In the genomic region with DNA sequence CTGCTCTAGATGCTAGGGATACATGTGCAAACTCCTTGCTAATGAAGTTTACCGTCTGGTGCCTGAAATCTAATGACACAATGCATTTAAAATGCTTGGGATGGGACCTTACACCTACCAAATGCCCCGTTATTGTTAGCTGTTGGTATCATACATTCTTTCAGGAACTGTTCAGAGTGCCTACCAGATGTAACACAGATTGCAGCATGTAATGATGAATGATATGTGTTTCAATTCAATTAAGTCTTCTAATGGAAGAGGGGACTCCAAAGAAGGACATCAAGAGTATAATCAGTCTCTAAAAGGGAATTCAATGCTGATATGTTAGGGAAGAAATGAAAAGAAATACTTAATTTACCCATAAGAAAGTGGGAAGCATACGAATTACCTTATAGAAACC, we compare ENCODE assay signal across 22 cellular contexts. TPM values are rescaled to one million over a fixed set of nuclear protein-coding genes. Genes with fewer than 3 reads are reported as not detected.
DNase-seq lines count a peak whose midpoint lies in the region; ATAC-seq and TF ChIP-seq lines count a peak whose summit lies in the region.
"Had no signal": no experiment of that assay in that cellular context is flagged by ENCODE, and none has a peak within 500 bp of the region (broad histone marks: within the 10 kb centered on the region; RNA-seq: fewer than 3 reads in every experiment).

No MANE protein-coding gene starts in this region.

- peaks cover 22% of the 10 kb centered on the region for H3K79me2 ChIP-seq in trophoblast cell (ENCODE audit: control insufficient read depth, insufficient read depth, low read length, poor library complexity)

- H3K4ac ChIP-seq in trophoblast cell (ENCODE audit: low read depth, low read length), result peak overlapping the region; percentile 80

- H3K9me3 ChIP-seq in trophoblast cell (ENCODE audit: insufficient read depth, low read depth, low read length), result no peaks in the 10 kb centered on the region
- H3K9me3 ChIP-seq: BE2C had no signal

- no peak overlapping the region for H2AFZ ChIP-seq in trophoblast cell (ENCODE audit: insufficient read depth, low read length, poor library complexity)

- no peaks in the 10 kb centered on the region for H3K36me3 ChIP-seq in trophoblast cell (ENCODE audit: control insufficient read depth in 1 of 2, insufficient read depth in 2 of 2, low read length in 2 of 2)
- H3K36me3 ChIP-seq: BE2C, BLaER1 had no signal

- H3K23ac ChIP-seq in trophoblast cell (ENCODE audit: low read length), result no peak overlapping the region

- ATAC-seq in SK-N-SH treated with all-trans-retinoic acid at 6 μM for 48 hours, result no peak
- no peak for ATAC-seq in HG03039 (IDR thresholded peaks at IDR 0.05; ENCODE audit: unreplicated experiment)
- ATAC-seq: GM12878 had no signal

- no peak overlapping the region for H2BK120ac ChIP-seq in trophoblast cell (ENCODE audit: insufficient read depth, low read length, poor library complexity)

- H3K4me2 ChIP-seq in trophoblast cell (ENCODE audit: low read length), result peak overlapping the region; percentile 15
- H3K4me2 ChIP-seq: BLaER1 had no signal

- peaks cover 17% of the 10 kb centered on the region for H3K79me1 ChIP-seq in trophoblast cell (ENCODE audit: low read length)

- H2BK5ac ChIP-seq in trophoblast cell (ENCODE audit: low read depth, low read length, poor library complexity), result no peak overlapping the region

- no peak overlapping the region for H4K8ac ChIP-seq in trophoblast cell (ENCODE audit: low read depth, low read length)

- no peak overlapping the region for H3K18ac ChIP-seq in trophoblast cell (ENCODE audit: low read length)

- DNase-seq in SK-N-DZ (ENCODE audit: low spot score) (peak; percentile 67), trophoblast cell (peak in 1 of 2 donors; percentile 78), NCI-H128 (lab: John Stamatoyannopoulos, UW; ENCODE audit: unreplicated experiment) (no peak), GM03348 (ENCODE audit: low spot score) (no peak), DMS153 treated with DMSO at 0.1 percent for 48 hours (lab: John Stamatoyannopoulos, UW; ENCODE audit: unreplicated experiment) (no peak)
- DNase-seq: 8988T; ACHN; BE2C; C1 segment of cervical spinal cord; CD4-positive, alpha-beta memory T cell; CD4-positive, CD25-positive, alpha-beta regulatory T cell; CD8-positive, alpha-beta memory T cell; COR-L47; DMS 273 treated with DMSO at 0.1 percent for 48 hours; DMS153; DMS79 treated with DMSO at 0.1 percent for 48 hours; GF-D8 had no signal

- no peak overlapping the region for H3K9ac ChIP-seq in trophoblast cell (ENCODE audit: low read length)
- H3K9ac ChIP-seq: BLaER1 had no signal

- no peak overlapping the region for H2BK12ac ChIP-seq in trophoblast cell (ENCODE audit: low read length)

- H3K27me3 ChIP-seq in trophoblast cell (ENCODE audit: insufficient read depth, low read length), result no peaks in the 10 kb centered on the region
- H3K27me3 ChIP-seq: BLaER1 had no signal

- no peak overlapping the region for H4K91ac ChIP-seq in trophoblast cell (ENCODE audit: low read depth, low read length)

- no peak overlapping the region for H2AK5ac ChIP-seq in trophoblast cell (ENCODE audit: low read length)

- no peak overlapping the region for H3K14ac ChIP-seq in trophoblast cell (ENCODE audit: low read length)

- no peak overlapping the region for H3K27ac ChIP-seq in trophoblast cell (ENCODE audit: low read depth, low read length)
- H3K27ac ChIP-seq: BLaER1 had no signal

- H3K4me1 ChIP-seq in trophoblast cell (ENCODE audit: control insufficient read depth in 1 of 2, insufficient read depth in 2 of 2, low read length in 2 of 2), result peaks cover 4 to 5% of the 10 kb centered on the region in 2 experiments
- H3K4me1 ChIP-seq: BE2C, BLaER1 had no signal

- no peak overlapping the region for H4K12ac ChIP-seq in trophoblast cell (ENCODE audit: low read depth, low read length)

- H3K4me3 ChIP-seq in trophoblast cell (ENCODE audit: low read depth, low read length), result no peak overlapping the region
- H3K4me3 ChIP-seq: BLaER1, GM12878 had no signal

- no CpG with 5 or more reads among the region's 3 CpGs for WGBS in trophoblast cell (ENCODE audit: extremely low coverage, insufficient coverage, insufficient read length)

TF ChIP-seq in SK-N-SH treated with all-trans-retinoic acid at 6 μM for 48 hours, 23 proteins besides CTCF, POLR2A, EP300 and RAD21:
- TF ChIP-seq ISL1 (CRISPR knock-in tag; IDR thresholded peaks at IDR 0.05), result peak; percentile 84
- no peak for TF ChIP-seq CREB5 (CRISPR knock-in tag; IDR thresholded peaks at IDR 0.05; ENCODE audit: low read depth)
- TF ChIP-seq, protein P1, sequence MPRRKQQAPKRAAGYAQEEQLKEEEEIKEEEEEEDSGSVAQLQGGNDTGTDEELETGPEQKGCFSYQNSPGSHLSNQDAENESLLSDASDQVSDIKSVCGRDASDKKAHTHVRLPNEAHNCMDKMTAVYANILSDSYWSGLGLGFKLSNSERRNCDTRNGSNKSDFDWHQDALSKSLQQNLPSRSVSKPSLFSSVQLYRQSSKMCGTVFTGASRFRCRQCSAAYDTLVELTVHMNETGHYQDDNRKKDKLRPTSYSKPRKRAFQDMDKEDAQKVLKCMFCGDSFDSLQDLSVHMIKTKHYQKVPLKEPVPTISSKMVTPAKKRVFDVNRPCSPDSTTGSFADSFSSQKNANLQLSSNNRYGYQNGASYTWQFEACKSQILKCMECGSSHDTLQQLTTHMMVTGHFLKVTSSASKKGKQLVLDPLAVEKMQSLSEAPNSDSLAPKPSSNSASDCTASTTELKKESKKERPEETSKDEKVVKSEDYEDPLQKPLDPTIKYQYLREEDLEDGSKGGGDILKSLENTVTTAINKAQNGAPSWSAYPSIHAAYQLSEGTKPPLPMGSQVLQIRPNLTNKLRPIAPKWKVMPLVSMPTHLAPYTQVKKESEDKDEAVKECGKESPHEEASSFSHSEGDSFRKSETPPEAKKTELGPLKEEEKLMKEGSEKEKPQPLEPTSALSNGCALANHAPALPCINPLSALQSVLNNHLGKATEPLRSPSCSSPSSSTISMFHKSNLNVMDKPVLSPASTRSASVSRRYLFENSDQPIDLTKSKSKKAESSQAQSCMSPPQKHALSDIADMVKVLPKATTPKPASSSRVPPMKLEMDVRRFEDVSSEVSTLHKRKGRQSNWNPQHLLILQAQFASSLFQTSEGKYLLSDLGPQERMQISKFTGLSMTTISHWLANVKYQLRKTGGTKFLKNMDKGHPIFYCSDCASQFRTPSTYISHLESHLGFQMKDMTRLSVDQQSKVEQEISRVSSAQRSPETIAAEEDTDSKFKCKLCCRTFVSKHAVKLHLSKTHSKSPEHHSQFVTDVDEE (CRISPR knock-in tag; IDR thresholded peaks at IDR 0.05), result 0 out of 2 replicates have a peak, but pooled peaks have one; percentile 31

RNA-seq across cellular contexts. Expression of gene LYPD6, which starts 3.2 kb away (rescaled TPM):
- polyA plus RNA-seq in SK-N-DZ (2014; cell fraction: cytosol; rRNA removed), result 13.6 and 15.8 TPM in 2 replicates
- 13.3 and 16.3 TPM in 2 replicates for polyA plus RNA-seq in SK-N-DZ (2014; cell fraction: nucleus; rRNA removed)
- polyA plus RNA-seq in trophoblast cell (2013), result 24.8 and 26.6 TPM in 2 replicates
- polyA plus RNA-seq: CD14-positive monocyte; CD4-positive, alpha-beta memory T cell; CD4-positive, CD25-positive, alpha-beta regulatory T cell; CD8-positive, alpha-beta memory T cell; GM12878 had no signal
